ENCODE assay signal across 8 cellular contexts in genomic region chr19:9827325-9828238, GRCh38. TPM values are rescaled to one million over a fixed set of nuclear protein-coding genes. Genes with fewer than 3 reads are reported as not detected.
DNase-seq lines count a peak whose midpoint lies in the region; ATAC-seq and TF ChIP-seq lines count a peak whose summit lies in the region.

Gene UBL5, plus strand, starts transcription at chr19:9827918. Its CDS starts 420 bp downstream, at chr19:9828338.

- no peaks in the 10 kb centered on the region for H3K9me3 Mint-ChIP-seq in natural killer cell

- TF ChIP-seq POLR2A in Raji (IDR thresholded peaks at IDR 0.05; ENCODE audit: insufficient read depth, low read depth, low read length): peak; percentile 91

- no peaks in the 10 kb centered on the region for H3K27me3 Mint-ChIP-seq in natural killer cell (ENCODE audit: low read depth in 2 of 2)

- intact Hi-C loops in natural killer cell (cut with micrococcal nuclease): loop anchor here (1.0 kb wide), 1 partner anchor 8 kb away; the partner anchor contains the start of gene FBXL12

- H3K4me1 Mint-ChIP-seq in natural killer cell: peaks cover 12 to 34% of the 10 kb centered on the region in 2 donors

- no peaks in the 10 kb centered on the region for H3K36me3 Mint-ChIP-seq in natural killer cell

- peak within 1 kb of the TSS; percentile 100 for H3K4me3 Mint-ChIP-seq in natural killer cell

- no peaks in the 10 kb centered on the region for H3K27me3 ChIP-seq in H7 (ENCODE audit: control insufficient read depth, insufficient read depth, low read length)

- peak within 1 kb of the TSS; percentile 90 for H3K4me3 ChIP-seq in H7 (ENCODE audit: insufficient read depth, low read depth, low read length)

- DNase-seq in ELF-1 (ENCODE audit: low read depth, low spot score): peak; percentile 94
- DNase-seq in H7: peak; percentile 97
- DNase-seq in M059J (ENCODE audit: low read depth): peak; percentile 88
- peak; percentile 83 for DNase-seq in activated T-helper 9 cell treated with anti-CD3 and anti-CD28 coated beads, Interleukin-2, amount 50 U/mL, for 16 hours (ENCODE audit: low read depth)
- peak; percentile 77 for DNase-seq in fibroblast of peridontal ligament (ENCODE audit: extremely low read depth)
- peak; percentile 81 for DNase-seq in natural killer cell
- DNase-seq in stimulated activated naive CD4-positive, alpha-beta T cell (lab: John Stamatoyannopoulos, UW): peak; percentile 77 to 88 (median 86)

- peak; percentile 97 for ATAC-seq in natural killer cell

- H3K36me3 ChIP-seq in H7 (replicated peaks; ENCODE audit: control insufficient read depth, insufficient read depth, low read length): peaks cover 4% of the 10 kb centered on the region

- H3K27ac Mint-ChIP-seq in natural killer cell: peak within 1 kb of the TSS; percentile 97

- no peak for TF ChIP-seq CTCF in natural killer cell (IDR thresholded peaks at IDR 0.05)

RNA-seq across cellular contexts. Expression of gene UBL5, which starts in this region (rescaled TPM):
- total RNA-seq in H7 (2014; rRNA removed; shearing (Covaris generic)): 266 and 288 TPM in 2 replicates
- total RNA-seq in M059J (2014; rRNA removed; shearing (Covaris generic)): 601 and 1,151 TPM in 2 replicates
- 100 to 1,000 TPM; 193 to 239 (median 194) TPM for total RNA-seq in natural killer cell

Comparison
In these comparisons a context has a peak if more than half of its experiments do, and no peak if none do; other contexts are left out.
1. Peak in every context shown above with its lines: DNase-seq, ATAC-seq and H3K4me3 ChIP-seq.